Comparison of ENCODE assay signal across 1 cellular context in genomic region chr7:151570366-151570915, GRCh38.
TF ChIP-seq lines count a peak whose summit lies in the region.

No MANE protein-coding gene starts in this region.

TF ChIP-seq in Ishikawa, 13 proteins besides CTCF, POLR2A, EP300 and RAD21 (continued from another document):
- TF ChIP-seq REST (IDR thresholded peaks at IDR 0.05; ENCODE audit: low read depth) (no peak), MAX (IDR thresholded peaks at IDR 0.05) (no peak), USF1 (IDR thresholded peaks at IDR 0.05) (no peak), CEBPB (IDR thresholded peaks at IDR 0.05) (no peak), YY1 (IDR thresholded peaks at IDR 0.05; ENCODE audit: low read depth) (no peak), TAF1 (IDR thresholded peaks at IDR 0.05; ENCODE audit: low read depth) (no peak), CREB1 (IDR thresholded peaks at IDR 0.05; ENCODE audit: low read depth) (no peak), TCF12 (IDR thresholded peaks at IDR 0.05; ENCODE audit: low read depth) (no peak)
